7 cellular contexts compared by ENCODE assay signal in genomic region chr16:66551788-66552287, GRCh38. TPM values are rescaled to one million over a fixed set of nuclear protein-coding genes. Genes with fewer than 3 reads are reported as not detected.
A peak's percentile ranks its signal among the peaks of the same experiment; 100 is the strongest.
DNase-seq lines count a peak whose midpoint lies in the region; ATAC-seq, FAIRE-seq and TF ChIP-seq lines count a peak whose summit lies in the region.

No MANE protein-coding gene starts in this region.

- peak overlapping the region; percentile 82 for H3K4me2 ChIP-seq in OCI-LY1 (ENCODE audit: low read length)

- H3K4me1 ChIP-seq in OCI-LY1 (ENCODE audit: insufficient read depth, low read length, severe bottlenecking) (peaks cover 78% of the 10 kb centered on the region), prostate gland (replicated peaks) (no peaks in the 10 kb centered on the region)

- DNase-seq in epithelial cell of esophagus (ENCODE audit: low read depth) (no peak), prostate gland (ENCODE audit: low spot score) (no peak), SIG-M5 treated with dmso at 0.1 percent for 504 hours (lab: John Stamatoyannopoulos, UW; ENCODE audit: unreplicated experiment) (no peak), HTR-8/SVneo (ENCODE audit: insufficient read length, low spot score) (no peak), NCI-H510A treated with DMSO at 0.1 percent for 48 hours (lab: John Stamatoyannopoulos, UW) (no peak)

- H3K79me2 ChIP-seq in OCI-LY1 (ENCODE audit: insufficient read depth, low read length) = peaks cover 25% of the 10 kb centered on the region

- H3K9me3 ChIP-seq in OCI-LY1 (ENCODE audit: low read length) (no peaks in the 10 kb centered on the region), prostate gland (no peaks in the 10 kb centered on the region)

- no peak for TF ChIP-seq POLR2A in prostate gland (IDR thresholded peaks at IDR 0.05)

- no peaks in the 10 kb centered on the region for H4K20me1 ChIP-seq in OCI-LY1 (ENCODE audit: insufficient read depth, low read length)

- no peaks in the 10 kb centered on the region; the same call in 1 of the 2 replicates for H3F3A ChIP-seq in OCI-LY1 (ENCODE audit: insufficient read depth, low read length)

- H3K9ac ChIP-seq in OCI-LY1 (ENCODE audit: low read length) = peak overlapping the region; percentile 81

- no peak overlapping the region for H2AFZ ChIP-seq in OCI-LY1 (ENCODE audit: low read length)

- H3K36me3 ChIP-seq in OCI-LY1 (ENCODE audit: insufficient read depth, low read length) (peaks cover 7% of the 10 kb centered on the region; the same call in 1 of the 2 replicates), prostate gland (no peaks in the 10 kb centered on the region)

- no peak for FAIRE-seq in HTR-8/SVneo (lab: Jason Lieb, UNC)

- ATAC-seq in GM21381 (IDR thresholded peaks at IDR 0.05; ENCODE audit: unreplicated experiment) = peak; percentile 5

- no peaks in the 10 kb centered on the region for H3K9me2 ChIP-seq in OCI-LY1 (ENCODE audit: low read depth, low read length)

- no peaks in the 10 kb centered on the region for H3K27me3 ChIP-seq in OCI-LY1 (ENCODE audit: insufficient read depth, low read length)
- H3K27me3 ChIP-seq in prostate gland (replicated peaks; ENCODE audit: insufficient read depth) = no peaks in the 10 kb centered on the region

- TF ChIP-seq CTCF in OCI-LY1 (IDR thresholded peaks at IDR 0.05; ENCODE audit: low read length) = no peak
- no peak for TF ChIP-seq CTCF in epithelial cell of esophagus (IDR thresholded peaks at IDR 0.05; ENCODE audit: insufficient read depth, low read depth, low read length, missing control alignments)
- no peak for TF ChIP-seq CTCF in prostate gland (IDR thresholded peaks at IDR 0.05)

- intact Hi-C loops in prostate gland (cut with DNase I) = loop anchor here (5.0 kb wide), 2 partner anchors 35 to 75 kb away; no protein-coding TSS in a partner anchor

- WGBS in prostate gland = 33% methylated on average over 8 of the region's 8 CpGs

- H3K4me3 ChIP-seq in OCI-LY1 (ENCODE audit: low read depth, low read length, poor library complexity, severe bottlenecking) (peak overlapping the region; percentile 65), epithelial cell of esophagus (ENCODE audit: low read length) (peak overlapping the region; percentile 73), prostate gland (peak overlapping the region; percentile 43)

- H3K27ac ChIP-seq in OCI-LY1 (ENCODE audit: low read depth, low read length, poor library complexity, severe bottlenecking) (peak overlapping the region; percentile 85), prostate gland (peak overlapping the region; percentile 84 to 89)

RNA-seq across cellular contexts. Expression of gene CKLF, which starts 0.5 kb away (rescaled TPM):
- 10 to 100 TPM; 20.5 to 28.3 TPM for total RNA-seq in prostate gland

RNA-seq across cellular contexts. Expression of gene TK2, which starts 1.9 kb away (rescaled TPM):
- 10 to 100 TPM; 28.1 to 45.9 TPM for total RNA-seq in prostate gland

RNA-seq across cellular contexts. Expression of gene CMTM1, which starts 14.4 kb away (rescaled TPM):
- total RNA-seq in prostate gland = 1 to 10 TPM; 1.5 to 2.6 TPM

RNA-seq across cellular contexts. Expression of gene CMTM2, which starts 27.4 kb away (rescaled TPM):
- 10 to 100 TPM in 1 of 2 donors, not detected in 1; 62.9 TPM for total RNA-seq in prostate gland

RNA-seq across cellular contexts. Expression of gene CMTM3, which starts 52.7 kb away (rescaled TPM):
- total RNA-seq in prostate gland = 100 to 1,000 TPM in 1 of 2 donors, 10 to 100 TPM in 1; 10.7 to 133 TPM
